In genomic region chr7:815284-816216, GRCh38 we compare ENCODE assay signal across 8 cellular contexts. TPM values are rescaled to one million over a fixed set of nuclear protein-coding genes. Genes with fewer than 3 reads are reported as not detected.
DNase-seq lines count a peak whose midpoint lies in the region; ATAC-seq and TF ChIP-seq lines count a peak whose summit lies in the region.

No MANE protein-coding gene starts in this region.

- no peak for TF ChIP-seq CTCF in fibroblast of pulmonary artery (IDR thresholded peaks at IDR 0.05; ENCODE audit: low read length, missing control alignments)
- TF ChIP-seq CTCF in parathyroid adenoma (IDR thresholded peaks at IDR 0.05) = no peak

- H3K79me2 ChIP-seq in parathyroid adenoma = peaks cover 25% of the 10 kb centered on the region

- POLR2A ChIA-PET in activated CD4-positive, alpha-beta T cell treated with anti-CD3 and anti-CD28 coated beads, Interleukin-2, amount 10 ng/mL, durations not matched to agents 7 days and 5 days (lab: Charles Lee) = no interaction called here

- H3K4me2 ChIP-seq in parathyroid adenoma (ENCODE audit: low read length) = peak overlapping the region; percentile 69

- H3K36me3 ChIP-seq in parathyroid adenoma (ENCODE audit: control insufficient read depth, insufficient read depth, low read length) = no peaks in the 10 kb centered on the region

- H3K4me3 Mint-ChIP-seq in activated CD4-positive, alpha-beta T cell treated with anti-CD3 and anti-CD28 coated beads, Interleukin-2, amount 10 ng/mL, durations not matched to agents 7 days and 5 days = peak overlapping the region; percentile 73

- H3K27me3 Mint-ChIP-seq in activated CD4-positive, alpha-beta T cell treated with anti-CD3 and anti-CD28 coated beads, Interleukin-2, amount 10 ng/mL, durations not matched to agents 7 days and 5 days = peaks cover 25% of the 10 kb centered on the region

- peak overlapping the region; percentile 21 for H3K27ac ChIP-seq in parathyroid adenoma

- H3K36me3 Mint-ChIP-seq in activated CD4-positive, alpha-beta T cell treated with anti-CD3 and anti-CD28 coated beads, Interleukin-2, amount 10 ng/mL, durations not matched to agents 7 days and 5 days (ENCODE audit: low read depth) = peaks cover 14% of the 10 kb centered on the region

- H3K4me3 ChIP-seq in fibroblast of pulmonary artery (replicated peaks; ENCODE audit: low read depth, low read length) (peak overlapping the region; percentile 60), parathyroid adenoma (ENCODE audit: low read depth, low read length) (peak overlapping the region; percentile 47)

- H2AFZ ChIP-seq in parathyroid adenoma = peak overlapping the region; percentile 77

- peak overlapping the region; percentile 71 for H3K27ac Mint-ChIP-seq in activated CD4-positive, alpha-beta T cell treated with anti-CD3 and anti-CD28 coated beads, Interleukin-2, amount 10 ng/mL, durations not matched to agents 7 days and 5 days

- H3K4me1 ChIP-seq in parathyroid adenoma = peaks cover 19% of the 10 kb centered on the region

- H3K9me3 Mint-ChIP-seq in activated CD4-positive, alpha-beta T cell treated with anti-CD3 and anti-CD28 coated beads, Interleukin-2, amount 10 ng/mL, durations not matched to agents 7 days and 5 days = no peaks in the 10 kb centered on the region

- in situ Hi-C loops in KBM-7 (cut with MboI; ENCODE audit: low pct_unique_long_range_greater_than_20kb, low sequenced_read_pairs) = no loop called here

- H3K9ac ChIP-seq in parathyroid adenoma = no peak overlapping the region

- CTCF ChIA-PET in activated CD4-positive, alpha-beta T cell treated with anti-CD3 and anti-CD28 coated beads, Interleukin-2, amount 10 ng/mL, durations not matched to agents 7 days and 5 days (lab: Charles Lee) = interaction anchor here (0.8 kb wide), 1 partner anchor 21 kb away, joined by 3 read pairs; no protein-coding TSS in a partner anchor

- H3K27me3 ChIP-seq in parathyroid adenoma (ENCODE audit: control insufficient read depth, insufficient read depth, low read length) = no peaks in the 10 kb centered on the region

- ATAC-seq in GM21737 (IDR thresholded peaks at IDR 0.05; ENCODE audit: unreplicated experiment) (no peak), GM21576 (IDR thresholded peaks at IDR 0.05; ENCODE audit: unreplicated experiment) (no peak), HG02852 (IDR thresholded peaks at IDR 0.05; ENCODE audit: unreplicated experiment) (no peak)

- peaks cover 51% of the 10 kb centered on the region for H3K4me1 Mint-ChIP-seq in activated CD4-positive, alpha-beta T cell treated with anti-CD3 and anti-CD28 coated beads, Interleukin-2, amount 10 ng/mL, durations not matched to agents 7 days and 5 days

- DNase-seq in COLO668 (lab: John Stamatoyannopoulos, UW; ENCODE audit: unreplicated experiment) (peak; percentile 55), KBM-7 (peak; percentile 21), fibroblast of pulmonary artery (ENCODE audit: low read depth) (no peak)
- DNase-seq in activated CD4-positive, alpha-beta T cell treated with anti-CD3 and anti-CD28 coated beads, Interleukin-2, amount 10 ng/mL, durations not matched to agents 7 days and 5 days = peak; percentile 25

- no peaks in the 10 kb centered on the region for H3K9me3 ChIP-seq in parathyroid adenoma (ENCODE audit: control insufficient read depth, low read length)

RNA-seq across cellular contexts. Expression of gene SUN1, which starts 16.7 kb away (rescaled TPM):
- 10 to 100 TPM; 76.8 to 78.5 TPM for total RNA-seq in activated CD4-positive, alpha-beta T cell treated with anti-CD3 and anti-CD28 coated beads, Interleukin-2, amount 10 ng/mL, durations not matched to agents 7 days and 5 days
